In genomic region chr4:148790246-148790645, GRCh38 we compare ENCODE assay signal across 24 cellular contexts.
DNase-seq lines count a peak whose midpoint lies in the region; TF ChIP-seq lines count a peak whose summit lies in the region.
"Had no signal": no experiment of that assay in that cellular context is flagged by ENCODE, and none has a peak within 500 bp of the region (broad histone marks: within the 10 kb centered on the region; RNA-seq: fewer than 3 reads in every experiment).

No MANE protein-coding gene starts in this region.

- H3K23me2 ChIP-seq in H9 (ENCODE audit: insufficient read length, low read depth, low read length, poor library complexity, severe bottlenecking): no peaks in the 10 kb centered on the region

- DNase-seq in H9: no peak
- peak; percentile 29 for DNase-seq in inferior parietal cortex (ENCODE audit: extremely low spot score)
- peak; percentile 12 for DNase-seq in occipital lobe (lab: John Stamatoyannopoulos, UW)
- no peak for DNase-seq in erythroblast (lab: John Stamatoyannopoulos, UW)
- DNase-seq in DMS 273 treated with DMSO at 0.1 percent for 48 hours (lab: John Stamatoyannopoulos, UW): no peak
- no peak for DNase-seq in activated CD4-positive, alpha-beta T cell treated with anti-CD3 and anti-CD28 coated beads, Interleukin-2, amount 50 U/mL, for 1 hour
- no peak for DNase-seq in sigmoid colon
- DNase-seq: 8988T; ACHN; BE2C; Kasumi-1; MV-4-11; NCI-H1105; NCI-H146; NCI-H1930; NCI-H2107; NCI-H446; NCI-H524 treated with DMSO at 0.1 percent for 48 hours; NCI-H82; NK-92 treated with Interleukin-12 subunit alpha and Interleukin-12 subunit beta, amount 100 ng/mL, for 24 hours; Right ventricle myocardium superior had no signal

- intact Hi-C loops in sigmoid colon (cut with DNase I): no loop called here

- no peaks in the 10 kb centered on the region for H3K9me3 Mint-ChIP-seq in H9

- H4K20me1 ChIP-seq in H9 (ENCODE audit: control insufficient read depth, insufficient read depth, insufficient read length): no peaks in the 10 kb centered on the region

- no peaks in the 10 kb centered on the region for H3K27me3 ChIP-seq in H9 (ENCODE audit: insufficient read depth, low read length)
- no peaks in the 10 kb centered on the region for H3K27me3 ChIP-seq in sigmoid colon
- H3K27me3 ChIP-seq: SJSA1 had no signal

- H3K23ac ChIP-seq in H9 (ENCODE audit: insufficient read length, low read depth, low read length): no peak overlapping the region

- no peak overlapping the region for H2BK20ac ChIP-seq in H9 (ENCODE audit: low read depth, low read length, poor library complexity, severe bottlenecking)

- TF ChIP-seq POLR2A in erythroblast (IDR thresholded peaks at IDR 0.05; ENCODE audit: low read length) (no peak), sigmoid colon (IDR thresholded peaks at IDR 0.05) (no peak)

- no peak overlapping the region for H3K9ac ChIP-seq in H9 (ENCODE audit: extremely low read depth, insufficient read length, low read length)

- H3K4me1 ChIP-seq in H9 (ENCODE audit: insufficient read depth, low read length) (peaks cover 4% of the 10 kb centered on the region; the same call in 1 of the 2 replicates), sigmoid colon (peaks cover 0 to 20% (median 5%) of the 10 kb centered on the region in 4 donors)
- H3K4me1 ChIP-seq: BE2C, SJSA1 had no signal

- H3K4me2 ChIP-seq in H9 (ENCODE audit: insufficient read depth, insufficient read length, low read length): no peak overlapping the region

- no peak overlapping the region for H2BK120ac ChIP-seq in H9 (ENCODE audit: low read depth, low read length, poor library complexity, severe bottlenecking)

- H3K4me3 Mint-ChIP-seq in H9: no peak overlapping the region

- no peak overlapping the region for H2BK12ac ChIP-seq in H9 (ENCODE audit: insufficient read length, low read depth, low read length)

- H3K4ac ChIP-seq in H9 (ENCODE audit: low read depth, low read length): no peak overlapping the region

- no peak for TF ChIP-seq CTCF in C4-2B (conservative IDR thresholded peaks at IDR 0.05)
- TF ChIP-seq CTCF in H9 (conservative IDR thresholded peaks at IDR 0.05): no peak
- no peak for TF ChIP-seq CTCF in sigmoid colon (IDR thresholded peaks at IDR 0.05)

- H4K91ac ChIP-seq in H9 (ENCODE audit: insufficient read length, low read depth, low read length): no peak overlapping the region

- no peak overlapping the region for H2BK5ac ChIP-seq in H9 (ENCODE audit: insufficient read length, low read length)

- H3K18ac ChIP-seq in H9 (ENCODE audit: insufficient read length, low read depth, low read length): no peak overlapping the region

- no peak overlapping the region for H2AFZ ChIP-seq in H9 (ENCODE audit: low read length)

- TF ChIP-seq EP300 in sigmoid colon (IDR thresholded peaks at IDR 0.05): no peak

- H3K79me1 ChIP-seq in H9 (ENCODE audit: insufficient read depth, low read depth, low read length, poor library complexity, severe bottlenecking): no peaks in the 10 kb centered on the region

- no peak overlapping the region for H3K4me3 ChIP-seq in sigmoid colon
- H3K4me3 ChIP-seq: K562, SJSA1 had no signal

- no peaks in the 10 kb centered on the region for H3K27me3 Mint-ChIP-seq in H9 (ENCODE audit: low read depth)

- H4K8ac ChIP-seq in H9 (replicated peaks; ENCODE audit: insufficient read length, low read depth, low read length): no peak overlapping the region

- H3T11ph ChIP-seq in H9 (ENCODE audit: low read length): no peak overlapping the region

- H2BK15ac ChIP-seq in H9 (ENCODE audit: low read depth, low read length): no peak overlapping the region

- H3K36me3 Mint-ChIP-seq in H9 (ENCODE audit: insufficient read depth in 1 of 3, low read depth in 3 of 3): no peaks in the 10 kb centered on the region

- H4K5ac ChIP-seq in H9 (ENCODE audit: insufficient read length, low read depth, low read length): no peak overlapping the region

- no peaks in the 10 kb centered on the region for H3K79me2 ChIP-seq in H9 (ENCODE audit: insufficient read depth, low read length)

- H3K14ac ChIP-seq in H9 (ENCODE audit: insufficient read depth, low read length): peak overlapping the region; percentile 40; the same call in 1 of the 2 replicates

- peaks cover 10 to 26% of the 10 kb centered on the region in 2 experiments for H3K4me1 Mint-ChIP-seq in H9

- H3K9me3 ChIP-seq in H9 (ENCODE audit: control insufficient read depth, low read depth, low read length) (no peaks in the 10 kb centered on the region), sigmoid colon (no peaks in the 10 kb centered on the region)
- H3K9me3 ChIP-seq: BE2C, SJSA1 had no signal

- no peak overlapping the region for H3K27ac Mint-ChIP-seq in H9

- 0 out of 2 replicates have a peak overlapping the region, but pooled peaks have one; percentile 5 for H3K27ac ChIP-seq in C4-2B
- H3K27ac ChIP-seq in H9 (ENCODE audit: insufficient read length, low read depth, low read length): no peak overlapping the region
- no peak overlapping the region for H3K27ac ChIP-seq in sigmoid colon
- H3K27ac ChIP-seq: SJSA1 had no signal

- no peak overlapping the region for H2AK5ac ChIP-seq in H9 (ENCODE audit: insufficient read length, low read length)

- H3K56ac ChIP-seq in H9 (ENCODE audit: insufficient read length, low read depth, low read length): no peak overlapping the region

- WGBS in H9 (ENCODE audit: extremely low coverage, insufficient read length, low lambda C conversion rate): no CpG with 5 or more reads among the region's 5 CpGs
- WGBS in sigmoid colon, 2 donors: 87 to 93% methylated on average over 5 of the region's 5 CpGs

- H3K36me3 ChIP-seq in sigmoid colon: no peaks in the 10 kb centered on the region
- H3K36me3 ChIP-seq: BE2C, SJSA1 had no signal

Comparison
In these comparisons a context has a peak if more than half of its experiments do, and no peak if none do; other contexts are left out.
1. DNase-seq: peak in inferior parietal cortex (single experiment) and occipital lobe (single experiment); none in H9 (single experiment), erythroblast (0 of 2), DMS 273 treated with DMSO at 0.1 percent for 48 hours (single experiment), activated CD4-positive, alpha-beta T cell treated with anti-CD3 and anti-CD28 coated beads, Interleukin-2, amount 50 U/mL, for 1 hour (single experiment) and sigmoid colon (single experiment).